ENCODE assay signal across 2 cellular contexts in the genomic region with DNA sequence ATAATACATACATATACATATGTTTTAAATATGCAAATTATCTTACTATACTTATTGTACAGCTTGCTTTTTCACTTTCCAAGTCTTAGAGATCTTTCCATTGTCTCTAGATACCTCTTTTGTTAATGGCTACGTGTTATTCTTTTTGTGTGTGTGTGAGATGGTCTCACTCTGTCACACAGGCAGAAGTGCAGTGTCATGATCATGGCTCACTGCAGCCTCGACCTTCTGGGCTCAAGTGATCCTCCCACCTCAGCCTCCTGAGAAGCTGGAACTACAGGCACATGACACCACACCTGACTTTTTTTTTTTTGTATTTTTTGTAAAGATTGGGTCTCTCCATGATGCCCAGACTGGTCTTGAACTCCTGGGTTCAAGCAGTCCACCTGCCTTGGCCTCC.
A peak's percentile ranks its signal among the peaks of the same experiment; 100 is the strongest.
TF ChIP-seq lines count a peak whose summit lies in the region.

No MANE protein-coding gene starts in this region.

TF ChIP-seq in IMR-90, 13 proteins besides CTCF, POLR2A, EP300 and RAD21:
- no peak for TF ChIP-seq MAZ (IDR thresholded peaks at IDR 0.05; ENCODE audit: borderline replicate concordance, low read depth, low read length)
- TF ChIP-seq NFE2L2 (IDR thresholded peaks at IDR 0.05; ENCODE audit: low read depth, low read length), result no peak
- no peak for TF ChIP-seq FOS (IDR thresholded peaks at IDR 0.05; ENCODE audit: low read depth, low read length)
- TF ChIP-seq MAFK (IDR thresholded peaks at IDR 0.05; ENCODE audit: low read depth, low read length), result no peak
- no peak for TF ChIP-seq MXI1 (IDR thresholded peaks at IDR 0.05; ENCODE audit: borderline replicate concordance, low read depth, low read length)
- TF ChIP-seq RFX5 (IDR thresholded peaks at IDR 0.05; ENCODE audit: low read depth, low read length), result no peak
- no peak for TF ChIP-seq CEBPB (IDR thresholded peaks at IDR 0.05; ENCODE audit: low read depth, low read length)
- TF ChIP-seq RCOR1 (IDR thresholded peaks at IDR 0.05; ENCODE audit: insufficient replicate concordance, low read length), result no peak
- TF ChIP-seq SMC3 (IDR thresholded peaks at IDR 0.05; ENCODE audit: low read depth, low read length), result no peak
- TF ChIP-seq, protein P1, sequence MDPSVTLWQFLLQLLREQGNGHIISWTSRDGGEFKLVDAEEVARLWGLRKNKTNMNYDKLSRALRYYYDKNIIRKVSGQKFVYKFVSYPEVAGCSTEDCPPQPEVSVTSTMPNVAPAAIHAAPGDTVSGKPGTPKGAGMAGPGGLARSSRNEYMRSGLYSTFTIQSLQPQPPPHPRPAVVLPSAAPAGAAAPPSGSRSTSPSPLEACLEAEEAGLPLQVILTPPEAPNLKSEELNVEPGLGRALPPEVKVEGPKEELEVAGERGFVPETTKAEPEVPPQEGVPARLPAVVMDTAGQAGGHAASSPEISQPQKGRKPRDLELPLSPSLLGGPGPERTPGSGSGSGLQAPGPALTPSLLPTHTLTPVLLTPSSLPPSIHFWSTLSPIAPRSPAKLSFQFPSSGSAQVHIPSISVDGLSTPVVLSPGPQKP (IDR thresholded peaks at IDR 0.05; ENCODE audit: borderline replicate concordance, low read depth, low read length), result no peak
- TF ChIP-seq, protein P2, sequence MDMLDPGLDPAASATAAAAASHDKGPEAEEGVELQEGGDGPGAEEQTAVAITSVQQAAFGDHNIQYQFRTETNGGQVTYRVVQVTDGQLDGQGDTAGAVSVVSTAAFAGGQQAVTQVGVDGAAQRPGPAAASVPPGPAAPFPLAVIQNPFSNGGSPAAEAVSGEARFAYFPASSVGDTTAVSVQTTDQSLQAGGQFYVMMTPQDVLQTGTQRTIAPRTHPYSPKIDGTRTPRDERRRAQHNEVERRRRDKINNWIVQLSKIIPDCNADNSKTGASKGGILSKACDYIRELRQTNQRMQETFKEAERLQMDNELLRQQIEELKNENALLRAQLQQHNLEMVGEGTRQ (IDR thresholded peaks at IDR 0.05; ENCODE audit: low read depth, low read length), result no peak
- TF ChIP-seq CHD1 (IDR thresholded peaks at IDR 0.05; ENCODE audit: low read depth, low read length), result no peak

TF ChIP-seq in K562, 482 proteins besides CTCF, POLR2A, EP300 and RAD21:
- TF ChIP-seq ZNF316 (IDR thresholded peaks at IDR 0.05) (peak; percentile 17; the same call in 1 of the 2 replicates), MAFG (tag; conservative IDR thresholded peaks at IDR 0.05) (peak; percentile 53; the same call in 1 of the 2 replicates), NFE2 (IDR thresholded peaks at IDR 0.05; ENCODE audit: low read depth) (peak; percentile 44; the same call in 1 of the 2 replicates)
- TF ChIP-seq, protein P3, sequence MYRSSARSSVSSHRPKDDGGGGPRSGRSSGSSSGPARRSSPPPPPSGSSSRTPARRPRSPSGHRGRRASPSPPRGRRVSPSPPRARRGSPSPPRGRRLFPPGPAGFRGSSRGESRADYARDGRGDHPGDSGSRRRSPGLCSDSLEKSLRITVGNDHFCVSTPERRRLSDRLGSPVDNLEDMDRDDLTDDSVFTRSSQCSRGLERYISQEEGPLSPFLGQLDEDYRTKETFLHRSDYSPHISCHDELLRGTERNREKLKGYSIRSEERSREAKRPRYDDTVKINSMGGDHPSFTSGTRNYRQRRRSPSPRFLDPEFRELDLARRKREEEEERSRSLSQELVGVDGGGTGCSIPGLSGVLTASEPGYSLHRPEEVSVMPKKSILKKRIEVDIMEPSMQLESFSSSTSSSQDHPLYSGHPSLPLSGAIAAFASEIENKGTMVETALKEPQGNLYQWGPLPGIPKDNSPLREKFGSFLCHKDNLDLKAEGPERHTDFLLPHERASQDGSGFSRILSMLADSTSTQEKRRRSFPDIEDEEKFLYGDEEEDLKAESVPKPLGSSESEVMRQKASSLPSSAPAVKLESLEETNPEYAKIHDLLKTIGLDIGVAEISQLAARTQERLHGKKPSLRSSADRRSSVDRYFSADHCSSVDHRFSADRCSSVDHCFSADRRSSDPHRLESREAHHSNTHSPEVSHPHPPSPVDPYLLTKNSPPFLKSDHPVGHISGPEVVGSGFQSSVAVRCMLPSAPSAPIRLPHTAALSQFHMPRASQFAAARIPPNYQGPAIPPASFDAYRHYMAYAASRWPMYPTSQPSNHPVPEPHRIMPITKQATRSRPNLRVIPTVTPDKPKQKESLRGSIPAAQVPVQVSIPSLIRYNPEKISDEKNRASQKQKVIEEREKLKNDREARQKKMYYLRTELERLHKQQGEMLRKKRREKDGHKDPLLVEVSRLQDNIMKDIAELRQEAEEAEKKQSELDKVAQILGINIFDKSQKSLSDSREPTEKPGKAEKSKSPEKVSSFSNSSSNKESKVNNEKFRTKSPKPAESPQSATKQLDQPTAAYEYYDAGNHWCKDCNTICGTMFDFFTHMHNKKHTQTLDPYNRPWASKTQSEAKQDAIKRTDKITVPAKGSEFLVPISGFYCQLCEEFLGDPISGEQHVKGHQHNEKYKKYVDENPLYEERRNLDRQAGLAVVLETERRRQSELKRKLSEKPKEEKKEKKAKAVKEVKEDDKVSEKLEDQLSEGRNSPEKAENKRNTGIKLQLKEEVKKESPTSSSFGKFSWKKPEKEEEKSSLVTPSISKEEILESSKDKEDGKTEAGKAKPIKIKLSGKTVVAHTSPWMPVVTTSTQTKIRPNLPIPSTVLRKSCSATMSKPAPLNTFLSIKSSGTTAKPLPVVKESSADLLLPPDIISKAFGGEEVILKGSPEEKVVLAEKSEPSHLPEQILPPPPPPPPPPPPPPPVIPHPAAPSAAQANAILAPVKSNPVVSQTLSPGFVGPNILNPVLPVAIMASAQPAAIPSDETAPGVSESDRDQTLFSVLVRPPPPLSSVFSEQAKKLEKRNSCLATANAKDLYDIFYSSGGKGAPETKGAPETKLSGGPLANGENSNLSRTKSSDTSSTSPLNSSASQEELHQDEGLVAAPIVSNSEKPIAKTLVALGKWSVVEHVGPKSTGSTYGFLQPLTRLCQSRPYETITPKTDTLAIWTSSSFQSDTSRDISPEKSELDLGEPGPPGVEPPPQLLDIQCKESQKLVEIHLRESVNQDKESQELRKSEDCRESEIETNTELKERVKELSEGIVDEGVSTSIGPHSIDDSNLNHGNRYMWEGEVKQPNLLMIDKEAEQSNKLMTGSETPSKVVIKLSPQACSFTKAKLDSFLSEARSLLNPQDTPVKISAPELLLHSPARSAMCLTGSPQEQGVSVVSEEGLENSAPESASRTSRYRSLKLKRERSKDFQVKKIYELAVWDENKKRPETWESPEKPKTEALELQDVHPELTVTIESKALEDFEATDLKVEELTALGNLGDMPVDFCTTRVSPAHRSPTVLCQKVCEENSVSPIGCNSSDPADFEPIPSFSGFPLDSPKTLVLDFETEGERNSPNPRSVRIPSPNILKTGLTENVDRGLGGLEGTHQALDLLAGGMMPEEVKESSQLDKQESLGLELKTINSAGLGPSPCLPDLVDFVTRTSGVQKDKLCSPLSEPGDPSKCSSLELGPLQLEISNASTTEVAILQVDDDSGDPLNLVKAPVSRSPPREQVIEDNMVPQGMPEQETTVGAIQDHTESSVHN (IDR thresholded peaks at IDR 0.05; ENCODE audit: borderline replicate concordance in 1 of 2, low read depth in 1 of 2), result no peak
- TF ChIP-seq, protein P4, sequence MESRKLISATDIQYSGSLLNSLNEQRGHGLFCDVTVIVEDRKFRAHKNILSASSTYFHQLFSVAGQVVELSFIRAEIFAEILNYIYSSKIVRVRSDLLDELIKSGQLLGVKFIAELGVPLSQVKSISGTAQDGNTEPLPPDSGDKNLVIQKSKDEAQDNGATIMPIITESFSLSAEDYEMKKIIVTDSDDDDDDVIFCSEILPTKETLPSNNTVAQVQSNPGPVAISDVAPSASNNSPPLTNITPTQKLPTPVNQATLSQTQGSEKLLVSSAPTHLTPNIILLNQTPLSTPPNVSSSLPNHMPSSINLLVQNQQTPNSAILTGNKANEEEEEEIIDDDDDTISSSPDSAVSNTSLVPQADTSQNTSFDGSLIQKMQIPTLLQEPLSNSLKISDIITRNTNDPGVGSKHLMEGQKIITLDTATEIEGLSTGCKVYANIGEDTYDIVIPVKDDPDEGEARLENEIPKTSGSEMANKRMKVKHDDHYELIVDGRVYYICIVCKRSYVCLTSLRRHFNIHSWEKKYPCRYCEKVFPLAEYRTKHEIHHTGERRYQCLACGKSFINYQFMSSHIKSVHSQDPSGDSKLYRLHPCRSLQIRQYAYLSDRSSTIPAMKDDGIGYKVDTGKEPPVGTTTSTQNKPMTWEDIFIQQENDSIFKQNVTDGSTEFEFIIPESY (CRISPR knock-in tag; IDR thresholded peaks at IDR 0.05), result no peak
